22 cellular contexts compared by ENCODE assay signal in the genomic region with DNA sequence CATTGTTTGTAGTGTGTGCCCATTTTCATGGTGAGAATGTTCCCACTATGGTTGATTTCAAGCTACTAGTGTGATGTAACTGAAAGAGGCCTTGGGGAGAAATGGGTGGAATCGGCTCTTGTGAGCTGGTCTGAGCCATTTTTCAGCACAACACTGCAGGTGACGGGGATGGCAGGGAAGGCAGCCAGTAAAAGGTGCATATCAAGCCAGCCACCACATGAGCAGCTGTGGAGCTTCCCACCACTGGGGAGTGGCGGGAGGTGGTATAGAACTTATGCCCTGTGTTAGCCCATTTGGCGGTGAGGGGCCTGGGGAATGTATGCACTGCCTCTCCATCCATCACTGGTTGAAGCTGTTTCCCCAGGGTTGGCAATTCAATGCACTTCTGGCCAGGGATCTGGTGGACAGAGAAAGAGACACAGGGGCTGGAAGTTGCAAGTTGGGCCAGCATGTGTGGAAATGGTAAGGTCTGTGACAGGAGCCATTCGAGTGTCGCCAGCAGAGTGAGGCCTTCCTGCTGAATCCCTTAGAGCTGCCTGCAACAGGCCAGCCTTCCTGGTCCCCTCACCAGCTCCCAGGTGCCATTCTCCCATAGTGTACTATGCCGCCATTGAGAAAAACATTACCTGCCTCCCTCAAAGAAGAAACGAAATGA. TPM values are rescaled to one million over a fixed set of nuclear protein-coding genes. Genes with fewer than 3 reads are reported as not detected.
DNase-seq lines count a peak whose midpoint lies in the region; ATAC-seq, FAIRE-seq and TF ChIP-seq lines count a peak whose summit lies in the region.
"Had no signal": no experiment of that assay in that cellular context is flagged by ENCODE, and none has a peak within 500 bp of the region (broad histone marks: within the 10 kb centered on the region; RNA-seq: fewer than 3 reads in every experiment).

No MANE protein-coding gene starts in this region.

- no peaks in the 10 kb centered on the region for H3K9me3 ChIP-seq in pancreas
- H3K9me3 ChIP-seq: Caco-2 had no signal

- intact Hi-C loops in lower leg skin (cut with DNase I; ENCODE audit: low total_unique reads) (no loop called here), pancreas (cut with DNase I) (no loop called here)

- DNase-seq in AG20443 (ENCODE audit: low spot score) = peak; percentile 3
- peak; percentile 5 for DNase-seq in GM10266 (ENCODE audit: extremely low spot score)
- peak; percentile 6 to 57 for DNase-seq in lower leg skin (ENCODE audit: low spot score in 2 of 2)
- DNase-seq in pancreas = peak; percentile 73 to 86 (median 81)
- DNase-seq in NCI-H1436 (lab: John Stamatoyannopoulos, UW) = no peak
- no peak for DNase-seq in foreskin fibroblast
- DNase-seq: ACHN; AML-193; Caco-2; CD4-positive, alpha-beta T cell; HCEC 1CT had no signal

- no peak for TF ChIP-seq CTCF in GM10266 (IDR thresholded peaks at IDR 0.05; ENCODE audit: control insufficient read depth, insufficient read depth, low read depth, missing control alignments)
- TF ChIP-seq CTCF in lower leg skin (IDR thresholded peaks at IDR 0.05) = no peak
- TF ChIP-seq CTCF in pancreas (IDR thresholded peaks at IDR 0.05) = no peak
- no peak for TF ChIP-seq CTCF in foreskin fibroblast (IDR thresholded peaks at IDR 0.05; ENCODE audit: low read depth, low read length)

- H3K36me3 ChIP-seq in pancreas = no peaks in the 10 kb centered on the region

- peak overlapping the region in 2 of 4 donors; percentile 12 to 44 for H3K27ac ChIP-seq in pancreas
- H3K27ac ChIP-seq: C4-2B, GM23248, HL-60 had no signal

- TF ChIP-seq POLR2A in lower leg skin (IDR thresholded peaks at IDR 0.05) = no peak

- peak; percentile 88 to 96 (median 91) for ATAC-seq in pancreas
- ATAC-seq in GM21360 (IDR thresholded peaks at IDR 0.05; ENCODE audit: unreplicated experiment) = no peak

- H3K4me3 ChIP-seq in lower leg skin (ENCODE audit: low read depth, poor library complexity, severe bottlenecking) (no peak overlapping the region), pancreas (no peak overlapping the region), foreskin fibroblast (ENCODE audit: low read depth in 1 of 2, low read length in 2 of 2) (no peak overlapping the region)
- H3K4me3 ChIP-seq: GM23248 had no signal

- H3K4me1 ChIP-seq in pancreas = peaks cover 0 to 3% (median 0%) of the 10 kb centered on the region in 3 donors
- H3K4me1 ChIP-seq: Caco-2 had no signal

- H3K27me3 ChIP-seq in pancreas = no peaks in the 10 kb centered on the region

- 94 to 96% methylated on average over 8 of the region's 8 CpGs for WGBS in lower leg skin, 2 donors
- 56 to 57% methylated on average over 8 of the region's 8 CpGs for WGBS in pancreas, 2 donors

- no peak for FAIRE-seq in pancreas (lab: Jason Lieb, UNC)
- FAIRE-seq: A204.1, D721Med, G401.6, GM12892, GM18507, GM19239, H54 had no signal

RNA-seq across cellular contexts. Expression of a gene that starts 31.7 kb away (rescaled TPM):
- total RNA-seq in lower leg skin (10 to 100 TPM; 48.6 to 86.3 (median 52.0) TPM), pancreas (10 to 100 TPM; 25.4 to 40.4 (median 32.4) TPM)
- 10 to 100 TPM; 23.4 to 34.2 TPM for polyA plus RNA-seq in pancreas

Comparison
In these comparisons a context has a peak if more than half of its experiments do, and no peak if none do; other contexts are left out.
1. DNase-seq: peak in AG20443 (single experiment), GM10266 (single experiment), lower leg skin (2 of 2) and pancreas (6 of 6); none in NCI-H1436 (single experiment) and foreskin fibroblast (0 of 2).